ENCODE assay signal across 1 cellular context in the genomic region with DNA sequence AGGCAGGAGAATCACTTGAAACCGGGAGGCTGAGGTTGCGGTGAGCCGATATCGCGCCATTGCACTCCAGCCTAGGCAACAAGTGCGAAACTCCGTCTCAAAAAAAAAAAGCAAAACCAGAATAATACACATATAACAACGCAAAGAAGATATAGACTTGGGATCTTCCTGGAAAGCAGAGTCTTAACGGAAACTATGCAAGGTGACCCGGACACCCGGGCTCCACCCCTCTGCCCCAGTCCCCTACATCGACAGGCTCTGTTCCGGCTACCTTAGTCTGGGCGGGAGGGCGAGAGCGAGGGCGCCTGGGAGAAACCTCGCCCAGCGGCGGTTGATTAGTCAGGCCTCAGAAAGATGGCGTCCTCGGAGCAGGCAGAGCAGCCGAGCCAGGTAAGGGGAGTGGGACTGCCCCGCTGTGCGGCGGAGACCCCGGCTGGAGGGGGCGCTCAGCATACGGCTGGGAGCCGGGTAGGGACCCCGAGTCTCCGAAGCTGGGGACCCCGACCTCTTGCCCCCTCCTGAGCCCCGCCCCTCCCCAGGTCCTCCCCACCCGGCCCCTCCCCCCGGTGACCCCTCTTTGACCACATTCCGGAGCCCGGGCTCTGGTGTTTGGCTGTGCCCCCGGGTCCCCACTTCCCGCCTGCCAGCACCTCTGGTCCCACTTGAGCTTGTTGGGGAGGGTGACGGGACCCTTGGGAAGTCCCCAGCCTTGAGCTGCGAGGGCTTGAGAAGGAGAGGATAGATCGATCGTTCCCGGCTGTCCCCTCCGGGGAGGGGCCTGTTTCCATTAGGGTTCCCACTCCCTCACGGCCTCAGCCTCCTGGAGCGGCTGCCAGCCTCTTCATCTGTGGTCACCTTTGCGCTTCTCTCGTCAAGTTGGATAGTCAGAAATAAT.
TF ChIP-seq lines count a peak whose summit lies in the region.

Gene PEX14, plus strand, starts transcription at position 338 of the 895 bp plus-strand sequence. Its CDS starts 17 bp downstream, at position 355.

TF ChIP-seq in IMR-90, 13 proteins besides CTCF, POLR2A, EP300 and RAD21:
- TF ChIP-seq ELK1 (IDR thresholded peaks at IDR 0.05; ENCODE audit: borderline replicate concordance, low read depth, low read length) = no peak
- peak; percentile 91 for TF ChIP-seq MAZ (IDR thresholded peaks at IDR 0.05; ENCODE audit: borderline replicate concordance, low read depth, low read length)
- TF ChIP-seq MXI1 (IDR thresholded peaks at IDR 0.05; ENCODE audit: borderline replicate concordance, low read depth, low read length) = no peak
- TF ChIP-seq BHLHE40 (IDR thresholded peaks at IDR 0.05; ENCODE audit: low read depth, low read length) = no peak
- no peak for TF ChIP-seq CHD1 (IDR thresholded peaks at IDR 0.05; ENCODE audit: low read depth, low read length)
TF ChIP-seq in IMR-90: peak in this region for 1.
